In genomic region chr21:29322570-29322957, GRCh38 we compare ENCODE assay signal across 33 cellular contexts.
"Had no signal": no experiment of that assay in that cellular context is flagged by ENCODE, and none has a peak within 500 bp of the region (broad histone marks: within the 10 kb centered on the region; RNA-seq: fewer than 3 reads in every experiment).

No MANE protein-coding gene starts in this region.

- H3K4me2 ChIP-seq: PC-9 had no signal

- H3K27me3 Mint-ChIP-seq: activated CD4-positive, alpha-beta T cell treated with anti-CD3 and anti-CD28 coated beads for 36 hours; activated CD4-positive, alpha-beta T cell treated with anti-CD3 and anti-CD28 coated beads, Interleukin-2, amount 10 ng/mL, durations not matched to agents 7 days and 5 days had no signal

- H3K4me3 Mint-ChIP-seq: activated CD4-positive, alpha-beta T cell treated with anti-CD3 and anti-CD28 coated beads for 36 hours; activated CD4-positive, alpha-beta T cell treated with anti-CD3 and anti-CD28 coated beads, Interleukin-2, amount 10 ng/mL, durations not matched to agents 7 days and 5 days; activated naive CD4-positive, alpha-beta T cell treated with anti-CD3 and anti-CD28 coated beads for 36 hours; activated T-cell treated with anti-CD3 and anti-CD28 coated beads, Interleukin-2, amount 50 U/mL, for 4 hours; activated T-helper 1 cell treated with anti-CD3 and anti-CD28 coated beads, Interleukin-12 subunit alpha, Interleukin-12 subunit beta, Interleukin-2, Interleukin-4 antibody, amounts not matched to agents 30 ng/mL and 10 ng/mL and 1 ng/mL, durations not matched to agents 14 hours and 24 hours and 36 hours had no signal

- H3K9me3 ChIP-seq: adrenal gland had no signal

- H3K4me1 Mint-ChIP-seq: activated CD4-positive, alpha-beta T cell treated with anti-CD3 and anti-CD28 coated beads, Interleukin-2, amount 10 ng/mL, durations not matched to agents 7 days and 5 days had no signal

- H3K4me3 ChIP-seq: adrenal gland, PC-9 had no signal

- H2AFZ ChIP-seq: PC-9 had no signal

- ATAC-seq: activated CD4-positive, alpha-beta T cell treated with anti-CD3 and anti-CD28 coated beads for 36 hours; activated CD4-positive, CD25-positive, alpha-beta regulatory T cell treated with anti-CD3 and anti-CD28 coated beads, Interleukin-2, amount 50 U/mL, for 24 hours; activated naive CD4-positive, alpha-beta T cell treated with anti-CD3 and anti-CD28 coated beads, Interleukin-2, amount 50 U/mL, for 72 hours; activated T-cell treated with anti-CD3 and anti-CD28 coated beads, Interleukin-2, amount 50 U/mL, for 4 hours had no signal

- DNase-seq: activated CD4-positive, alpha-beta T cell treated with anti-CD3 and anti-CD28 coated beads for 36 hours; activated CD4-positive, alpha-beta T cell treated with anti-CD3 and anti-CD28 coated beads, Interleukin-2, amount 10 ng/mL, durations not matched to agents 7 days and 5 days; activated CD4-positive, alpha-beta T cell treated with anti-CD3 and anti-CD28 coated beads, Interleukin-2, amount 50 U/mL, for 48 hours; activated CD8-positive, alpha-beta memory T cell treated with anti-CD3 and anti-CD28 coated beads, Interleukin-2, amount 50 U/mL, for 4 hours; activated gamma-delta T cell treated with Interleukin-2 at 50 U/mL for 16 hours; activated naive CD4-positive, alpha-beta T cell treated with anti-CD3 and anti-CD28 coated beads for 36 hours; activated T-cell treated with anti-CD3 and anti-CD28 coated beads for 4 hours; activated T-cell treated with anti-CD3 and anti-CD28 coated beads, Interleukin-2, amount 50 U/mL, for 4 hours; adrenal gland; brain microvascular endothelial cell; Kasumi-1; KG1; MM.1S; MV-4-11; NCI-H1092; NCI-H1436 treated with DMSO at 0.1 percent for 48 hours; NCI-H1694 treated with DMSO at 0.1 percent for 48 hours; NCI-H2029; NCI-H345; NCI-H510A; NCI-H526; NCI-H748 treated with DMSO at 0.1 percent for 48 hours; NK-92 treated with Interleukin-12 subunit alpha and Interleukin-12 subunit beta, amount 100 ng/mL, for 24 hours; PC-9; Right ventricle myocardium superior; SW 1271; T-helper 1 cell; T-helper 2 cell; T-helper 9 cell; WERI-Rb-1 had no signal

- H3K27ac ChIP-seq: adrenal gland, brain microvascular endothelial cell, PC-9, WERI-Rb-1 had no signal

- H3K27ac Mint-ChIP-seq: activated CD4-positive, alpha-beta T cell treated with anti-CD3 and anti-CD28 coated beads for 36 hours; activated CD4-positive, alpha-beta T cell treated with anti-CD3 and anti-CD28 coated beads, Interleukin-2, amount 10 ng/mL, durations not matched to agents 7 days and 5 days; activated naive CD4-positive, alpha-beta T cell treated with anti-CD3 and anti-CD28 coated beads for 36 hours; activated naive CD4-positive, alpha-beta T cell treated with anti-CD3 and anti-CD28 coated beads, Interleukin-2, amount 50 U/mL, for 72 hours; activated T-helper 1 cell treated with anti-CD3 and anti-CD28 coated beads, Interleukin-12 subunit alpha, Interleukin-12 subunit beta, Interleukin-2, Interleukin-4 antibody, amounts not matched to agents 30 ng/mL and 10 ng/mL and 1 ng/mL, durations not matched to agents 14 hours and 24 hours and 36 hours had no signal

- H3K27me3 ChIP-seq: adrenal gland, brain microvascular endothelial cell had no signal
